Comparison of ENCODE assay signal across 11 cellular contexts in the genomic region with DNA sequence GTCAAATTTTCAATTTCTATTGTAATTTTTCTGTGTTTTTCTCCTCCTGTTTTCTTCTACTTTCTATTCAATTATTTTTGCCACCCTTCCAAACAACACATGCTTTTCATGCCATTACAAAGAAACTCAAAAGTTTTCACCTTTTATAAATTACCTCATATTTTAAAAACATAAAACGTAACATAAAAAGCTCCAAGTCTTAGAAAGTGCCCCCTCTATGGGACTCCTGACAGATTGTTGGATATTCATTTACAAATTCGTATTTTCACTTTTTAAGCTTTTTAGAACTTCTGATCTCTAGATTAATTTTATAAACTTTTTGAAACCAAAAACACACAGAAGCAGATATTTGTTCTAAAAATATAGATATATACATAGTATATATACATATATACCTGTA. TPM values are rescaled to one million over a fixed set of nuclear protein-coding genes. Genes with fewer than 3 reads are reported as not detected.
DNase-seq lines count a peak whose midpoint lies in the region; ATAC-seq and TF ChIP-seq lines count a peak whose summit lies in the region.
"Had no signal": no experiment of that assay in that cellular context is flagged by ENCODE, and none has a peak within 500 bp of the region (broad histone marks: within the 10 kb centered on the region; RNA-seq: fewer than 3 reads in every experiment).

No MANE protein-coding gene starts in this region.

- H3K79me2 ChIP-seq in ACC112 (ENCODE audit: control insufficient read depth, insufficient read depth, low read length, unreplicated experiment) (peaks cover 76% of the 10 kb centered on the region), Karpas-422 (ENCODE audit: low read length) (no peaks in the 10 kb centered on the region)

- H3K27ac Mint-ChIP-seq in endothelial cell (ENCODE audit: unreplicated experiment) (peak overlapping the region; percentile 27), neural crest cell (ENCODE audit: unreplicated experiment) (no peak overlapping the region)
- H3K27ac Mint-ChIP-seq: activated naive CD8-positive, alpha-beta T cell treated with anti-CD3 and anti-CD28 coated beads for 36 hours had no signal

- H3K4me3 Mint-ChIP-seq in endothelial cell (ENCODE audit: unreplicated experiment) (peak overlapping the region; percentile 93), neural crest cell (peak overlapping the region; percentile 92)

- H3K9me3 Mint-ChIP-seq in endothelial cell (ENCODE audit: unreplicated experiment) (no peaks in the 10 kb centered on the region), neural crest cell (no peaks in the 10 kb centered on the region)
- H3K9me3 Mint-ChIP-seq: activated naive CD8-positive, alpha-beta T cell treated with anti-CD3 and anti-CD28 coated beads for 36 hours had no signal

- no peaks in the 10 kb centered on the region for H4K20me1 ChIP-seq in Karpas-422 (ENCODE audit: insufficient read depth, low read depth, low read length)

- H3K9me3 ChIP-seq in MG63 (peaks cover 3% of the 10 kb centered on the region; the same call in 1 of the 2 replicates), Karpas-422 (ENCODE audit: low read length) (no peaks in the 10 kb centered on the region)

- peaks cover 10% of the 10 kb centered on the region; the same call in 1 of the 2 replicates for H3K36me3 ChIP-seq in ACC112 (ENCODE audit: insufficient read depth, low read length)
- H3K36me3 ChIP-seq in MG63: peaks cover 34% of the 10 kb centered on the region
- H3K36me3 ChIP-seq in Karpas-422 (ENCODE audit: insufficient read depth, low read length): no peaks in the 10 kb centered on the region

- H3K4me3 ChIP-seq in ACC112 (ENCODE audit: low read depth, low read length): peak overlapping the region; percentile 93
- H3K4me3 ChIP-seq in MG63: peak overlapping the region; percentile 67
- no peak overlapping the region for H3K4me3 ChIP-seq in Karpas-422 (ENCODE audit: low read length)
- H3K4me3 ChIP-seq: K562 had no signal

- H3K9ac ChIP-seq in Karpas-422 (ENCODE audit: low read length): no peak overlapping the region

- H3K4me1 Mint-ChIP-seq in endothelial cell (ENCODE audit: unreplicated experiment) (peaks cover 33% of the 10 kb centered on the region), neural crest cell (peaks cover 38% of the 10 kb centered on the region)

- H3K4me2 ChIP-seq in Karpas-422 (ENCODE audit: low read depth, low read length, poor library complexity, severe bottlenecking): no peak overlapping the region

- H3K4me1 ChIP-seq in ACC112 (ENCODE audit: control insufficient read depth, insufficient read depth, low read length, unreplicated experiment) (peaks cover 20% of the 10 kb centered on the region), Karpas-422 (ENCODE audit: low read length) (no peaks in the 10 kb centered on the region)

- no peak for DNase-seq in MG63
- no peak for DNase-seq in endothelial cell (ENCODE audit: low spot score)
- DNase-seq in neural crest cell (ENCODE audit: low read depth, low spot score): no peak
- no peak for DNase-seq in Karpas-422
- no peak for DNase-seq in T-helper 1 cell
- DNase-seq in cerebellar cortex (ENCODE audit: low spot score): no peak
- DNase-seq: activated naive CD8-positive, alpha-beta T cell treated with anti-CD3 and anti-CD28 coated beads for 36 hours; NCI-H82 had no signal

- no peaks in the 10 kb centered on the region for H3K9me2 ChIP-seq in Karpas-422 (replicated peaks; ENCODE audit: insufficient read depth, low read length)

- H2AFZ ChIP-seq in ACC112 (ENCODE audit: low read length, unreplicated experiment) (no peak overlapping the region), Karpas-422 (ENCODE audit: low read length) (no peak overlapping the region)

- H3K27ac ChIP-seq in ACC112 (ENCODE audit: low read depth, low read length) (peak overlapping the region; percentile 81), Karpas-422 (ENCODE audit: low read length) (no peak overlapping the region)

- TF ChIP-seq CTCF in endothelial cell (IDR thresholded peaks at IDR 0.05; ENCODE audit: unreplicated experiment) (peak; percentile 45), neural crest cell (conservative IDR thresholded peaks at IDR 0.05) (peak; percentile 61)

- H3K27me3 ChIP-seq in ACC112 (ENCODE audit: insufficient read depth, low read length) (no peaks in the 10 kb centered on the region), MG63 (no peaks in the 10 kb centered on the region), Karpas-422 (ENCODE audit: low read length) (no peaks in the 10 kb centered on the region)

- H3K27me3 Mint-ChIP-seq in endothelial cell (ENCODE audit: unreplicated experiment) (no peaks in the 10 kb centered on the region), neural crest cell (ENCODE audit: low read depth) (no peaks in the 10 kb centered on the region)

- no peaks in the 10 kb centered on the region for H3K36me3 Mint-ChIP-seq in endothelial cell (ENCODE audit: low read depth, unreplicated experiment)
- peaks cover 3% of the 10 kb centered on the region for H3K36me3 Mint-ChIP-seq in neural crest cell (ENCODE audit: low read depth)
- H3K36me3 Mint-ChIP-seq: activated naive CD8-positive, alpha-beta T cell treated with anti-CD3 and anti-CD28 coated beads for 36 hours had no signal

- no peak for ATAC-seq in GM19324 (IDR thresholded peaks at IDR 0.05; ENCODE audit: low FRiP score, unreplicated experiment)
- ATAC-seq: K562 had no signal

RNA-seq across cellular contexts. Expression of a gene that starts 1.6 kb away (rescaled TPM):
- 488 and 513 TPM in 2 replicates for total RNA-seq in MG63 (2014; rRNA removed; shearing (Covaris generic); ENCODE audit: low replicate concordance)
- total RNA-seq in endothelial cell (ENCODE audit: unreplicated experiment) (243 TPM), neural crest cell (62.6 and 68.7 TPM in 2 replicates)
- total RNA-seq in Karpas-422 (2014; rRNA removed; shearing (Covaris generic); ENCODE audit: low replicate concordance): 0.67 and 3.0 TPM in 2 replicates

Comparison
In these comparisons a context has a peak if more than half of its experiments do, and no peak if none do; other contexts are left out.
1. RNA of a gene that starts 1.6 kb away (total RNA-seq): 488 to 513 TPM in MG63, 243 TPM in endothelial cell (single experiment) and 62.6 to 68.7 TPM in neural crest cell; 0.67 to 3.0 TPM in Karpas-422; every median in the first group is over 10 times any median in the second.